Comparison of ENCODE assay signal across 10 cellular contexts in the genomic region with DNA sequence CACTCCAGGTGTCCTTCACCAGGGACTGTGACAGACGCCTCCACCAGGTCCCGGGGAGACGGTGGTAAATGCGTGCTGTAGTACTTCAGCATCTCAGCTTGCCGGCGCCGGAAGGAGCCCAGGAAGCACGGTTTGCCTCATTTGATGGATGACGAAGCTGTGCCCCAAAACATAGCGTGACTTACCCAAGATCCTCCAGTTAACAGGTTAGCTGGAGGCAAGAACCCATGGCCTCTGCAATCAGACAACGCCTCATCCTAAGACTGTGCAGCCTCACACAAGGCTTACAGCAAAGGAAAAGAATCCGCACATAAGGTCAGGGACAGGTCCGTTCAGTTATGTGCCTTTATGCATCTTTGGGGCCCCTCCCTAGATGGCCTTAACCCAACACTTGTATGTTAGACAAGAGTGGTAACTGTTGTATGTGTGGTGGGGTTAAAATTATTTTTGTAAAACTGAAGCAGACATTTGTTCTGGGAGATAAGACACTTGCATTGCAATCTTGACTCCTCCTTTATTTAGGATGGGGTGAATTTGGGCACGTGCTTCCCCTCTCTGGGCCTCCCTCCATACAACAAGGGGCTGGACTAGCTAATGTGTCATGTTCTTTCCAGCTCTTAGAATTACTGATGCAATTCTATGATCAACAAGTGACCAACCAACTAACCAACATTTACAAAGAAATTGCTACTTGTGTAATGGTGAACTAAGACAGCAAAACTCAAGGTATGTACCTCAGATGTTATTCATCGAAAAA. TPM values are rescaled to one million over a fixed set of nuclear protein-coding genes. Genes with fewer than 3 reads are reported as not detected.
A peak's percentile ranks its signal among the peaks of the same experiment; 100 is the strongest.
DNase-seq lines count a peak whose midpoint lies in the region; ATAC-seq, FAIRE-seq and TF ChIP-seq lines count a peak whose summit lies in the region.
"Had no signal": no experiment of that assay in that cellular context is flagged by ENCODE, and none has a peak within 500 bp of the region (broad histone marks: within the 10 kb centered on the region; RNA-seq: fewer than 3 reads in every experiment).

No MANE protein-coding gene starts in this region.

- DNase-seq in GM12892 (ENCODE audit: insufficient read length) (no peak), RWPE1 (ENCODE audit: low spot score) (no peak), fibroblast of mammary gland (ENCODE audit: low read depth) (peak; percentile 89), gastrocnemius medialis (no peak), OCI-M1 (lab: John Stamatoyannopoulos, UW) (no peak), BE2C (no peak), posterior vena cava (ENCODE audit: low spot score) (no peak)
- no peak for DNase-seq in activated CD4-positive, alpha-beta T cell treated with anti-CD3 and anti-CD28 coated beads for 4 hours
- DNase-seq: activated effector memory CD4-positive, alpha-beta T cell treated with anti-CD3 and anti-CD28 coated beads, Interleukin-2, amount 50 U/mL, for 16 hours; stimulated activated CD4-positive, alpha-beta T cell treated with anti-CD3 and anti-CD28 coated beads, Interleukin-15, amount 100 ng/mL, for 24 hours had no signal

- no peaks in the 10 kb centered on the region for H3K27me3 ChIP-seq in gastrocnemius medialis
- no peaks in the 10 kb centered on the region for H3K27me3 ChIP-seq in BE2C

- TF ChIP-seq CTCF in RWPE1 (conservative IDR thresholded peaks at IDR 0.05; ENCODE audit: low read depth) (no peak), fibroblast of mammary gland (conservative IDR thresholded peaks at IDR 0.05; ENCODE audit: control insufficient read depth, insufficient read depth, low read depth, low read length) (no peak), gastrocnemius medialis (IDR thresholded peaks at IDR 0.05 in 4 of 5, conservative IDR thresholded peaks at IDR 0.05 in 1 of 5) (no peak), BE2C (IDR thresholded peaks at IDR 0.05; ENCODE audit: low read depth, low read length) (no peak)

- in situ Hi-C loops in gastrocnemius medialis (cut with MboI; ENCODE audit: low sequenced_read_pairs in 4 of 4), result no loop called here

- POLR2A ChIA-PET in RWPE1 (lab: Yijun Ruan, JAX; ENCODE audit: low non-redundant PET), result no interaction called here

- H3K4me3 ChIP-seq in fibroblast of mammary gland (ENCODE audit: control insufficient read depth, low read depth, low read length) (no peak overlapping the region), gastrocnemius medialis (no peak overlapping the region), BE2C (ENCODE audit: low read depth, low read length) (no peak overlapping the region)

- no peak for ATAC-seq in gastrocnemius medialis

- H3K27ac ChIP-seq in RWPE1 (peak overlapping the region; percentile 57), gastrocnemius medialis (peak overlapping the region; percentile 71 to 88 (median 83))

- CTCF ChIA-PET in RWPE1 (lab: Yijun Ruan, JAX), result no interaction called here

- FAIRE-seq in GM12892 (lab: Jason Lieb, UNC), result peak; percentile 61

- H3K9me3 ChIP-seq in gastrocnemius medialis, result no peaks in the 10 kb centered on the region
- H3K9me3 ChIP-seq in BE2C, result no peaks in the 10 kb centered on the region

- intact Hi-C loops in gastrocnemius medialis (cut with DNase I; ENCODE audit: low total_unique reads) (no loop called here), posterior vena cava (cut with DNase I) (loop anchor here in 1 of 2 donors (5.0 kb wide), 1 partner anchor 38 kb away; a partner anchor contains a TSS)

- H3K4me1 ChIP-seq in gastrocnemius medialis (peaks cover 70 to 93% of the 10 kb centered on the region in 2 donors), BE2C (no peaks in the 10 kb centered on the region; the same call in 1 of the 2 replicates)

- TF ChIP-seq POLR2A in GM12892 (IDR thresholded peaks at IDR 0.05; ENCODE audit: low read depth, low read length), result no peak
- no peak for TF ChIP-seq POLR2A in gastrocnemius medialis (IDR thresholded peaks at IDR 0.05)

- no peaks in the 10 kb centered on the region for H3K36me3 ChIP-seq in gastrocnemius medialis
- no peaks in the 10 kb centered on the region; the same call in 1 of the 2 replicates for H3K36me3 ChIP-seq in BE2C

RNA-seq across cellular contexts. Expression of a gene that starts 39.4 kb away (rescaled TPM):
- polyA plus RNA-seq in GM12892 (2012; ENCODE audit: missing spikeins), result 36.5 TPM
- total RNA-seq in gastrocnemius medialis, result 10 to 100 TPM in 3 of 4 donors, 1 to 10 TPM in 1; 8.9 to 20.9 (median 12.8) TPM
- polyA plus RNA-seq in BE2C (2012; ENCODE audit: insufficient read depth, insufficient read length, low read depth), result 21.6 TPM
- total RNA-seq in posterior vena cava, result 10 to 100 TPM; 50.3 to 78.7 TPM
